8 cellular contexts compared by ENCODE assay signal in the genomic region with DNA sequence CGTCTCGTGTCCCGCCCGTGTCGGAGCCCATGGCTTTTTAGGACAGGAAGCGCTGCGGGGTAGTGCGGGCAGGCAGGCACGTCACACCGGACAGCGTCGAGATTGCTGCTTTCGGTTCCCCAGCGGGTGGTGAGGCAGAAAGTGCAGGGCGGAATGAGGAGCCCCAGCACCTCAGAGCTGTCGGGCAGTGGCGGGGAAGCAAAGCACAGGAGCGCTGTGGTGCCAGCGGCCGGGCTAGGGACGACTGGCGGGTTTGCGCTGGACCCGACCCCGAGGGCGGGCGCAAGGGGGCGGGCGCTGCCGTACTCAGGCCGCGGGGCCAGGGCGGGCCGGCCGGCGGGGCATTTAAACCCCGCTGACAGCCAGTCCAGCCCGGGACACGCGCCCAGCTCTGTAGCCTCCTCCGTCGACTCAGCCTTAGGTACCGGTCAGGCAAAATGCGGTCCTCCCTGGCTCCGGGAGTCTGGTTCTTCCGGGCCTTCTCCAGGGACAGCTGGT. TPM values are rescaled to one million over a fixed set of nuclear protein-coding genes. Genes with fewer than 3 reads are reported as not detected.
DNase-seq lines count a peak whose midpoint lies in the region; ATAC-seq, FAIRE-seq and TF ChIP-seq lines count a peak whose summit lies in the region.

SLC37A2 (plus strand) TSS at position 375 of the 498 bp plus-strand sequence; CDS start at position 438, 63 bp downstream.

- no peaks in the 10 kb centered on the region for H3K9me3 ChIP-seq in spleen

- H3K27me3 ChIP-seq in bronchial epithelial cell (ENCODE audit: control insufficient read depth, insufficient read depth, low read length) (no peaks in the 10 kb centered on the region), kidney epithelial cell (ENCODE audit: control insufficient read depth, insufficient read depth, low read length) (no peaks in the 10 kb centered on the region), spleen (replicated peaks in 1 of 7) (peaks cover 0 to 28% (median 0%) of the 10 kb centered on the region in 7 donors)

- peaks cover 0 to 36% (median 15%) of the 10 kb centered on the region in 6 donors for H3K4me1 ChIP-seq in spleen

- intact Hi-C loops in spleen (cut with DNase I; ENCODE audit: low total_unique reads), result no loop called here

- TF ChIP-seq POLR2A in spleen (IDR thresholded peaks at IDR 0.05), result peak in 2 of 3 donors; percentile 43 to 86

- DNase-seq in DMS53 (lab: John Stamatoyannopoulos, UW), result peak; percentile 72
- DNase-seq in SKM-1 (lab: John Stamatoyannopoulos, UW; ENCODE audit: unreplicated experiment), result peak; percentile 47
- DNase-seq in bronchial epithelial cell (ENCODE audit: low read depth), result peak; percentile 64
- no peak for DNase-seq in kidney epithelial cell (ENCODE audit: low read depth)
- DNase-seq in spleen, result peak; percentile 93
- no peak for DNase-seq in T-helper 9 cell

- 0 to 2% (median 1%) methylated on average over 13 to 46 of the region's 46 CpGs for WGBS in spleen, 5 donors

- peak within 1 kb of the TSS; percentile 72 for H3K4me3 ChIP-seq in bronchial epithelial cell (ENCODE audit: low read depth, low read length)
- H3K4me3 ChIP-seq in kidney epithelial cell (ENCODE audit: low read depth, low read length), result peak within 1 kb of the TSS; percentile 45
- peak within 1 kb of the TSS; percentile 46 to 78 (median 56) for H3K4me3 ChIP-seq in spleen

- H3K27ac ChIP-seq in spleen, result peak within 1 kb of the TSS; percentile 27 to 92 (median 84)

- TF ChIP-seq CTCF in bronchial epithelial cell (IDR thresholded peaks at IDR 0.05; ENCODE audit: insufficient read depth, low read length, severe bottlenecking) (peak; percentile 26), kidney epithelial cell (IDR thresholded peaks at IDR 0.05; ENCODE audit: insufficient read depth, low read length, poor library complexity, severe bottlenecking) (no peak), spleen (IDR thresholded peaks at IDR 0.05 in 8 of 11, conservative IDR thresholded peaks at IDR 0.05 in 3 of 11) (peak in 8 of 11 experiments; percentile 31 to 59 (median 42))

- peak; percentile 93 for ATAC-seq in GM19452 (IDR thresholded peaks at IDR 0.05; ENCODE audit: unreplicated experiment)
- ATAC-seq in HG03460 (IDR thresholded peaks at IDR 0.05; ENCODE audit: unreplicated experiment), result peak; percentile 88

- no peak for FAIRE-seq in bronchial epithelial cell (lab: Jason Lieb, UNC)

- H3K36me3 ChIP-seq in bronchial epithelial cell (ENCODE audit: control insufficient read depth, insufficient read depth, low read length) (no peaks in the 10 kb centered on the region), kidney epithelial cell (ENCODE audit: control insufficient read depth, insufficient read depth, low read length) (no peaks in the 10 kb centered on the region), spleen (no peaks in the 10 kb centered on the region)

RNA-seq across cellular contexts. Expression of gene SLC37A2, which starts in this region (rescaled TPM):
- 25.5 and 30.1 TPM in 2 replicates for total RNA-seq in bronchial epithelial cell
- 0.68 and 1.8 TPM in 2 replicates for total RNA-seq in kidney epithelial cell
- total RNA-seq in spleen, result 10 to 100 TPM; 37.1 to 85.7 (median 59.0) TPM
- 10 to 100 TPM in 1 of 3 donors, 1 to 10 TPM in 2; 3.5 to 19.2 (median 6.6) TPM for polyA plus RNA-seq in spleen

Comparison
In these comparisons a context has a peak if more than half of its experiments do, and no peak if none do; other contexts are left out.
1. DNase-seq: peak in DMS53 (single experiment), SKM-1 (single experiment), bronchial epithelial cell (single experiment) and spleen (single experiment); none in kidney epithelial cell (single experiment) and T-helper 9 cell (single experiment).
2. Peak in every context shown above with its lines, with median percentiles within 50 percentile points of each other: H3K4me3 ChIP-seq.